29 cellular contexts compared by ENCODE assay signal in the genomic region with DNA sequence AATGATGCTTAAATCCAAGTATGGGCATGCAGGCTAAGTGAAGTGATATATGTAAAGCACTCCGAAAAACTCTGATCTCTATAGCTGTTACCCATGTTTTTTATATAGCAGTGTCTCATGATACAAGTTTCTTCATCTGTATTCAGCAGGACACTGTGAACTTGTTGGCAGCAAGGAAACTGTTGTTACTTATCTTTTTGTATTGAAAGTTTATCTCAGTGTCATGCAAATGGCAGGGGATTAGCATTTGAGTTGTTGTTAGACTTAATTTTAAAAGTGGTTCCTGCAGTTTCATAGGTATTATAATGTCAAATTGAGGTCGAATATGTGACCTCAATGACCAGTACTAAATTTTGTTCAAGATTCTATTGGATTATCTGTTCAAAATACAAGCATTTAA. TPM values are rescaled to one million over a fixed set of nuclear protein-coding genes. Genes with fewer than 3 reads are reported as not detected.
"Had no signal": no experiment of that assay in that cellular context is flagged by ENCODE, and none has a peak within 500 bp of the region (broad histone marks: within the 10 kb centered on the region; RNA-seq: fewer than 3 reads in every experiment).

No MANE protein-coding gene starts in this region.

- H3K4me3 ChIP-seq: colonic mucosa, esophagus muscularis mucosa, right lobe of liver, skin epidermis, transverse colon, uterus had no signal

- H3K4me3 Mint-ChIP-seq: activated CD4-positive, alpha-beta memory T cell treated with anti-CD3 and anti-CD28 coated beads for 36 hours; activated naive CD8-positive, alpha-beta T cell treated with anti-CD3 and anti-CD28 coated beads, Interleukin-2, amount 10 ng/mL, durations not matched to agents 7 days and 5 days; effector memory CD8-positive, alpha-beta T cell; memory B cell; naive B cell; neural crest cell; stimulated activated effector memory CD8-positive, alpha-beta T cell treated with anti-CD3 and anti-CD28 coated beads, Interleukin-12 subunit alpha, Interleukin-12 subunit beta, amount 100 ng/mL, for 72 hours; stimulated activated naive CD8-positive, alpha-beta T cell treated with anti-CD3 and anti-CD28 coated beads, Interleukin-15, amount 100 ng/mL, for 72 hours; T-helper 1 cell treated with Interleukin-12 subunit alpha and Interleukin-12 subunit beta and Interleukin-4 antibody, amounts not matched to agents 30 μg/mL and 1 μg/mL, for 36 hours had no signal

- DNase-seq: activated CD4-positive, alpha-beta memory T cell treated with anti-CD3 and anti-CD28 coated beads for 36 hours; activated CD4-positive, alpha-beta T cell treated with anti-CD3 and anti-CD28 coated beads for 4 hours; activated CD4-positive, CD25-positive, alpha-beta regulatory T cell; activated naive CD4-positive, alpha-beta T cell treated with Interleukin-2 at 50 U/mL for 16 hours; activated naive CD8-positive, alpha-beta T cell treated with anti-CD3 and anti-CD28 coated beads, Interleukin-2, amount 10 ng/mL, durations not matched to agents 7 days and 5 days; activated T-cell treated with anti-CD3 and anti-CD28 coated beads, Interleukin-2, amount 50 U/mL, for 48 hours; amniotic stem cell; colonic mucosa; dorsolateral prefrontal cortex; effector memory CD8-positive, alpha-beta T cell; islet precursor cell; left cardiac atrium; naive B cell; occipital lobe; posterior cingulate gyrus; right lobe of liver; stimulated activated CD4-positive, alpha-beta T cell treated with anti-CD3 and anti-CD28 coated beads, Interleukin-2, amount 100 ng/mL, for 24 hours; stimulated activated naive CD8-positive, alpha-beta T cell treated with anti-CD3 and anti-CD28 coated beads, Interleukin-15, amount 100 ng/mL, for 72 hours; T1000; transverse colon; uterus had no signal

- H3K27me3 ChIP-seq: colonic mucosa, dorsolateral prefrontal cortex, esophagus muscularis mucosa, right lobe of liver, transverse colon, uterus had no signal

- H3K4me1 ChIP-seq: colonic mucosa, esophagus muscularis mucosa, right lobe of liver, transverse colon, uterus had no signal

- FAIRE-seq: bronchial epithelial cell, endothelial cell of umbilical vein had no signal

- H3K36me3 ChIP-seq: colonic mucosa, esophagus muscularis mucosa, right lobe of liver, transverse colon, uterus had no signal

- H3K27ac ChIP-seq: colonic mucosa, esophagus muscularis mucosa, right lobe of liver, skin epidermis, transverse colon, uterus had no signal

- H3K27me3 Mint-ChIP-seq: activated CD4-positive, alpha-beta memory T cell treated with anti-CD3 and anti-CD28 coated beads for 36 hours; activated naive CD8-positive, alpha-beta T cell treated with anti-CD3 and anti-CD28 coated beads, Interleukin-2, amount 10 ng/mL, durations not matched to agents 7 days and 5 days; effector memory CD8-positive, alpha-beta T cell; memory B cell; naive B cell; stimulated activated naive CD8-positive, alpha-beta T cell treated with anti-CD3 and anti-CD28 coated beads, Interleukin-15, amount 100 ng/mL, for 72 hours had no signal

- H3K9me3 Mint-ChIP-seq: activated naive CD8-positive, alpha-beta T cell treated with anti-CD3 and anti-CD28 coated beads, Interleukin-2, amount 10 ng/mL, durations not matched to agents 7 days and 5 days; effector memory CD8-positive, alpha-beta T cell; memory B cell; stimulated activated naive CD8-positive, alpha-beta T cell treated with anti-CD3 and anti-CD28 coated beads, Interleukin-15, amount 100 ng/mL, for 72 hours; T-helper 1 cell treated with Interleukin-12 subunit alpha and Interleukin-12 subunit beta and Interleukin-4 antibody, amounts not matched to agents 30 μg/mL and 1 μg/mL, for 36 hours had no signal

- H3K36me3 Mint-ChIP-seq: activated CD4-positive, alpha-beta memory T cell treated with anti-CD3 and anti-CD28 coated beads for 36 hours; activated naive CD8-positive, alpha-beta T cell treated with anti-CD3 and anti-CD28 coated beads, Interleukin-2, amount 10 ng/mL, durations not matched to agents 7 days and 5 days; memory B cell; naive B cell; stimulated activated effector memory CD8-positive, alpha-beta T cell treated with anti-CD3 and anti-CD28 coated beads, Interleukin-12 subunit alpha, Interleukin-12 subunit beta, amount 100 ng/mL, for 72 hours had no signal

- H3K9me3 ChIP-seq: colonic mucosa, esophagus muscularis mucosa, right lobe of liver, transverse colon, uterus had no signal

- H3K27ac Mint-ChIP-seq: activated CD4-positive, alpha-beta memory T cell treated with anti-CD3 and anti-CD28 coated beads for 36 hours; activated naive CD8-positive, alpha-beta T cell treated with anti-CD3 and anti-CD28 coated beads, Interleukin-2, amount 10 ng/mL, durations not matched to agents 7 days and 5 days; effector memory CD8-positive, alpha-beta T cell; memory B cell; naive B cell; stimulated activated effector memory CD8-positive, alpha-beta T cell treated with anti-CD3 and anti-CD28 coated beads, Interleukin-12 subunit alpha, Interleukin-12 subunit beta, amount 100 ng/mL, for 72 hours; T-helper 1 cell treated with Interleukin-12 subunit alpha and Interleukin-12 subunit beta and Interleukin-4 antibody, amounts not matched to agents 30 μg/mL and 1 μg/mL, for 36 hours had no signal

- H3K4me1 Mint-ChIP-seq: activated naive CD8-positive, alpha-beta T cell treated with anti-CD3 and anti-CD28 coated beads, Interleukin-2, amount 10 ng/mL, durations not matched to agents 7 days and 5 days; memory B cell; naive B cell; neural crest cell; stimulated activated effector memory CD8-positive, alpha-beta T cell treated with anti-CD3 and anti-CD28 coated beads, Interleukin-12 subunit alpha, Interleukin-12 subunit beta, amount 100 ng/mL, for 72 hours; stimulated activated naive CD8-positive, alpha-beta T cell treated with anti-CD3 and anti-CD28 coated beads, Interleukin-15, amount 100 ng/mL, for 72 hours had no signal

- ATAC-seq: effector memory CD8-positive, alpha-beta T cell; left cardiac atrium; right lobe of liver; stimulated activated effector memory CD8-positive, alpha-beta T cell treated with anti-CD3 and anti-CD28 coated beads, Interleukin-12 subunit alpha, Interleukin-12 subunit beta, amount 100 ng/mL, for 72 hours; stimulated activated naive CD8-positive, alpha-beta T cell treated with anti-CD3 and anti-CD28 coated beads, Interleukin-15, amount 100 ng/mL, for 72 hours had no signal

RNA-seq across cellular contexts. Expression of a gene that starts 47.9 kb away (rescaled TPM):
- total RNA-seq: activated CD4-positive, alpha-beta memory T cell treated with anti-CD3 and anti-CD28 coated beads for 36 hours; activated naive CD8-positive, alpha-beta T cell treated with anti-CD3 and anti-CD28 coated beads, Interleukin-2, amount 10 ng/mL, durations not matched to agents 7 days and 5 days had no signal
